ENCODE assay signal across 2 cellular contexts in the genomic region with DNA sequence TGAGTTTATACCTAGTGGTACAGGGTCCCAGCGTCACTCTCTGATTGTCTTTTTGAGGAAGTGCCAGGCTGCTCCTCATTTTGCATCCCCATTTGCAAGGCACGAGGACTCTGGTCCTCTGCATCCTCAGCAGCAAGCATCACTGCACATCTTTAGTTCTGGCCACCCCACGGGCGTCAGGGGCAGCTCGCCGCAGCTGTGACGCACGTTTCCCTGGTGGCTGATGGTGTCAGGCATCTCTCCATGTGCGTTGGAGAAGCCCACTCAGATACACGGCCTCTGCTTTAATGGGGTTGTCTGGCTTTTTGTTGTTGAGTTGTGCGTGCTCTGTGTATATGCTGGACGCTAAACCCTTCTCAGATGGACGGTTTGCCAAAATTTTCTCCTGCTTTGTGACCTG.
A peak's percentile ranks its signal among the peaks of the same experiment; 100 is the strongest.
TF ChIP-seq lines count a peak whose summit lies in the region.

No MANE protein-coding gene starts in this region.

TF ChIP-seq in A549, 52 proteins besides CTCF, POLR2A, EP300 and RAD21:
- TF ChIP-seq, protein P1, sequence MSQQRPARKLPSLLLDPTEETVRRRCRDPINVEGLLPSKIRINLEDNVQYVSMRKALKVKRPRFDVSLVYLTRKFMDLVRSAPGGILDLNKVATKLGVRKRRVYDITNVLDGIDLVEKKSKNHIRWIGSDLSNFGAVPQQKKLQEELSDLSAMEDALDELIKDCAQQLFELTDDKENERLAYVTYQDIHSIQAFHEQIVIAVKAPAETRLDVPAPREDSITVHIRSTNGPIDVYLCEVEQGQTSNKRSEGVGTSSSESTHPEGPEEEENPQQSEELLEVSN (IDR thresholded peaks at IDR 0.05; ENCODE audit: borderline replicate concordance, low read depth) = no peak
- no peak for TF ChIP-seq MAX (IDR thresholded peaks at IDR 0.05)
- no peak for TF ChIP-seq KDM1A (IDR thresholded peaks at IDR 0.05; ENCODE audit: low read depth)
- TF ChIP-seq MAFK (IDR thresholded peaks at IDR 0.05; ENCODE audit: partially characterized antibody) = no peak
- no peak for TF ChIP-seq HOXB5 (CRISPR knock-in tag; IDR thresholded peaks at IDR 0.05)
- no peak for TF ChIP-seq NPAS2 (CRISPR knock-in tag; IDR thresholded peaks at IDR 0.05; ENCODE audit: borderline replicate concordance)
- no peak for TF ChIP-seq CHD4 (IDR thresholded peaks at IDR 0.05; ENCODE audit: borderline replicate concordance)
- TF ChIP-seq MYC (IDR thresholded peaks at IDR 0.05; ENCODE audit: borderline replicate concordance, low read length) = no peak
- TF ChIP-seq BHLHE40 (IDR thresholded peaks at IDR 0.05; ENCODE audit: low read depth, low read length) = no peak
- TF ChIP-seq ATOH8 (CRISPR knock-in tag; IDR thresholded peaks at IDR 0.05; ENCODE audit: low read depth) = no peak
- no peak for TF ChIP-seq TFCP2L1 (CRISPR knock-in tag; IDR thresholded peaks at IDR 0.05)
- no peak for TF ChIP-seq CHD2 (IDR thresholded peaks at IDR 0.05; ENCODE audit: low read length, partially characterized antibody)
- TF ChIP-seq FOXS1 (CRISPR knock-in tag; IDR thresholded peaks at IDR 0.05) = no peak
TF ChIP-seq in A549: peak in this region for 0.

TF ChIP-seq in K562, 482 proteins besides CTCF, POLR2A, EP300 and RAD21:
- TF ChIP-seq SPI1 (IDR thresholded peaks at IDR 0.05; ENCODE audit: borderline replicate concordance, low read depth, low read length) (peak; percentile 66; the same call in 1 of the 2 replicates), HSF4 (CRISPR knock-in tag; IDR thresholded peaks at IDR 0.05; ENCODE audit: borderline replicate concordance) (no peak), STAT5B (CRISPR knock-in tag; IDR thresholded peaks at IDR 0.05) (no peak), ASH1L (IDR thresholded peaks at IDR 0.05; ENCODE audit: borderline replicate concordance, low read depth, partially characterized antibody) (no peak), RBBP5 (IDR thresholded peaks at IDR 0.05; ENCODE audit: borderline replicate concordance, insufficient read depth, low read length, poor library complexity, severe bottlenecking) (no peak), ARID2 (IDR thresholded peaks at IDR 0.05) (no peak)
- TF ChIP-seq, protein P2, sequence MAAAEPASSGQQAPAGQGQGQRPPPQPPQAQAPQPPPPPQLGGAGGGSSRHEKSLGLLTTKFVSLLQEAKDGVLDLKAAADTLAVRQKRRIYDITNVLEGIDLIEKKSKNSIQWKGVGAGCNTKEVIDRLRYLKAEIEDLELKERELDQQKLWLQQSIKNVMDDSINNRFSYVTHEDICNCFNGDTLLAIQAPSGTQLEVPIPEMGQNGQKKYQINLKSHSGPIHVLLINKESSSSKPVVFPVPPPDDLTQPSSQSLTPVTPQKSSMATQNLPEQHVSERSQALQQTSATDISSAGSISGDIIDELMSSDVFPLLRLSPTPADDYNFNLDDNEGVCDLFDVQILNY (CRISPR knock-in tag; IDR thresholded peaks at IDR 0.05) = no peak
